8 cellular contexts compared by ENCODE assay signal in genomic region chr6:77466055-77467028, GRCh38. TPM values are rescaled to one million over a fixed set of nuclear protein-coding genes. Genes with fewer than 3 reads are reported as not detected.
DNase-seq lines count a peak whose midpoint lies in the region; ATAC-seq and TF ChIP-seq lines count a peak whose summit lies in the region.

No MANE protein-coding gene starts in this region.

- peaks cover 0 to 16% (median 5%) of the 10 kb centered on the region in 8 donors for H3K9me3 Mint-ChIP-seq in CD4-positive, alpha-beta memory T cell
- H3K9me3 Mint-ChIP-seq in dendritic cell treated with granulocyte-macrophage colony-stimulating factor and Interleukin-4, amounts not matched to agents 40 ng/mL and 50 ng/mL, for 4 days: no peaks in the 10 kb centered on the region

- peak overlapping the region; percentile 85 to 96 (median 88) for H3K4me3 Mint-ChIP-seq in CD4-positive, alpha-beta memory T cell
- H3K4me3 Mint-ChIP-seq in dendritic cell treated with granulocyte-macrophage colony-stimulating factor and Interleukin-4, amounts not matched to agents 40 ng/mL and 50 ng/mL, for 4 days: peak overlapping the region; percentile 78

- peak in 4 of 5 donors; percentile 6 to 15 (median 12) for DNase-seq in CD4-positive, alpha-beta memory T cell
- DNase-seq in RWPE2 (ENCODE audit: low spot score) (no peak), left lung (peak; percentile 39 to 56), stromal cell of bone marrow (ENCODE audit: low read depth) (peak; percentile 38)
- no peak for DNase-seq in stimulated activated naive CD4-positive, alpha-beta T cell (lab: John Stamatoyannopoulos, UW)

- POLR2A ChIA-PET in CD4-positive, alpha-beta memory T cell (lab: Charles Lee; ENCODE audit: partially characterized antibody): no interaction called here

- TF ChIP-seq CTCF in RWPE2 (IDR thresholded peaks at IDR 0.05; ENCODE audit: poor library complexity, severe bottlenecking): peak; percentile 87
- TF ChIP-seq CTCF in left lung (IDR thresholded peaks at IDR 0.05): peak; percentile 13 to 32

- intact Hi-C loops in CD4-positive, alpha-beta memory T cell (cut with micrococcal nuclease): loop anchor here (2.0 kb wide), 1 partner anchor 1146 kb away; no protein-coding TSS in a partner anchor
- intact Hi-C loops in dendritic cell treated with granulocyte-macrophage colony-stimulating factor and Interleukin-4, amounts not matched to agents 40 ng/mL and 50 ng/mL, for 4 days (cut with micrococcal nuclease): no loop called here
- intact Hi-C loops in left lung (cut with DNase I): no loop called here

- CTCF ChIA-PET in CD4-positive, alpha-beta memory T cell (lab: Charles Lee; ENCODE audit: partially characterized antibody): no interaction called here

- peak; percentile 87 for ATAC-seq in GM18909 (IDR thresholded peaks at IDR 0.05; ENCODE audit: poor library complexity, unreplicated experiment)
- peak; percentile 91 for ATAC-seq in HG03064 (IDR thresholded peaks at IDR 0.05; ENCODE audit: low read depth, unreplicated experiment)
- ATAC-seq in RWPE2 (ENCODE audit: low read depth): peak; percentile 22; the same call in 1 of the 3 replicates
- ATAC-seq in left lung: peak; percentile 94

- peaks cover 31 to 32% of the 10 kb centered on the region in 2 donors for H3K27me3 Mint-ChIP-seq in CD4-positive, alpha-beta memory T cell
- peaks cover 63% of the 10 kb centered on the region for H3K27me3 Mint-ChIP-seq in dendritic cell treated with granulocyte-macrophage colony-stimulating factor and Interleukin-4, amounts not matched to agents 40 ng/mL and 50 ng/mL, for 4 days

- H3K36me3 Mint-ChIP-seq in CD4-positive, alpha-beta memory T cell: peaks cover 0 to 14% of the 10 kb centered on the region in 2 donors
- no peaks in the 10 kb centered on the region for H3K36me3 Mint-ChIP-seq in dendritic cell treated with granulocyte-macrophage colony-stimulating factor and Interleukin-4, amounts not matched to agents 40 ng/mL and 50 ng/mL, for 4 days (ENCODE audit: low read depth)

- peaks cover 12 to 42% (median 24%) of the 10 kb centered on the region in 4 donors for H3K4me1 Mint-ChIP-seq in CD4-positive, alpha-beta memory T cell
- peaks cover 40% of the 10 kb centered on the region for H3K4me1 Mint-ChIP-seq in dendritic cell treated with granulocyte-macrophage colony-stimulating factor and Interleukin-4, amounts not matched to agents 40 ng/mL and 50 ng/mL, for 4 days (ENCODE audit: low read depth)

- peaks cover 14% of the 10 kb centered on the region for H3K27me3 ChIP-seq in CD4-positive, alpha-beta memory T cell (ENCODE audit: insufficient read depth, low read length)
- H3K27me3 ChIP-seq in RWPE2 (ENCODE audit: insufficient read depth, poor library complexity, severe bottlenecking): no peaks in the 10 kb centered on the region
- H3K27me3 ChIP-seq in left lung: peaks cover 44 to 65% of the 10 kb centered on the region in 2 donors

- no peak overlapping the region for H3K27ac ChIP-seq in CD4-positive, alpha-beta memory T cell (ENCODE audit: low read depth, low read length)
- H3K27ac ChIP-seq in RWPE2 (ENCODE audit: poor library complexity, severe bottlenecking): no peak overlapping the region
- H3K27ac ChIP-seq in left lung: no peak overlapping the region

- H3K27ac Mint-ChIP-seq in CD4-positive, alpha-beta memory T cell: peak overlapping the region in 5 of 7 donors; percentile 1 to 79 (median 38)
- H3K27ac Mint-ChIP-seq in dendritic cell treated with granulocyte-macrophage colony-stimulating factor and Interleukin-4, amounts not matched to agents 40 ng/mL and 50 ng/mL, for 4 days: no peak overlapping the region

- H3K9me3 ChIP-seq in CD4-positive, alpha-beta memory T cell (ENCODE audit: control insufficient read depth in 1 of 2, low read length in 2 of 2): no peaks in the 10 kb centered on the region
- H3K9me3 ChIP-seq in RWPE2 (ENCODE audit: severe bottlenecking): no peaks in the 10 kb centered on the region
- no peaks in the 10 kb centered on the region for H3K9me3 ChIP-seq in left lung

- no peaks in the 10 kb centered on the region for H3K36me3 ChIP-seq in CD4-positive, alpha-beta memory T cell (ENCODE audit: insufficient read depth, low read length)
- H3K36me3 ChIP-seq in RWPE2 (ENCODE audit: low read depth) (no peaks in the 10 kb centered on the region), left lung (no peaks in the 10 kb centered on the region)

- H3K4me1 ChIP-seq in CD4-positive, alpha-beta memory T cell (ENCODE audit: insufficient read depth, low read length): peaks cover 9% of the 10 kb centered on the region
- H3K4me1 ChIP-seq in RWPE2 (ENCODE audit: insufficient read depth, poor library complexity, severe bottlenecking) (no peaks in the 10 kb centered on the region), left lung (peaks cover 4 to 11% of the 10 kb centered on the region in 2 donors)

- peak overlapping the region; percentile 33 to 42 for H3K4me3 ChIP-seq in CD4-positive, alpha-beta memory T cell (ENCODE audit: low read length in 2 of 2)
- H3K4me3 ChIP-seq in RWPE2 (ENCODE audit: severe bottlenecking): peak overlapping the region; percentile 30
- peak overlapping the region; percentile 43 to 46 for H3K4me3 ChIP-seq in left lung

RNA-seq across cellular contexts. Expression of gene HTR1B, which starts 3.1 kb away (rescaled TPM):
- not detected for total RNA-seq in CD4-positive, alpha-beta memory T cell
- not detected for polyA plus RNA-seq in CD4-positive, alpha-beta memory T cell
- total RNA-seq in left lung: under 1 TPM; 0.38 to 0.65 TPM

Comparison
In these comparisons a context has a peak if more than half of its experiments do, and no peak if none do; other contexts are left out.
1. DNase-seq: peak in CD4-positive, alpha-beta memory T cell (4 of 5), left lung (2 of 2) and stromal cell of bone marrow (single experiment); none in RWPE2 (single experiment) and stimulated activated naive CD4-positive, alpha-beta T cell (0 of 6).
2. ATAC-seq: peak in every context shown above with its lines; median percentile 94 in left lung; 91 in HG03064; 87 in GM18909; 22 in RWPE2.
3. Peak in every context shown above with its lines, with median percentiles within 50 percentile points of each other: H3K4me3 ChIP-seq.